Comparison of ENCODE assay signal across 8 cellular contexts in the genomic region with DNA sequence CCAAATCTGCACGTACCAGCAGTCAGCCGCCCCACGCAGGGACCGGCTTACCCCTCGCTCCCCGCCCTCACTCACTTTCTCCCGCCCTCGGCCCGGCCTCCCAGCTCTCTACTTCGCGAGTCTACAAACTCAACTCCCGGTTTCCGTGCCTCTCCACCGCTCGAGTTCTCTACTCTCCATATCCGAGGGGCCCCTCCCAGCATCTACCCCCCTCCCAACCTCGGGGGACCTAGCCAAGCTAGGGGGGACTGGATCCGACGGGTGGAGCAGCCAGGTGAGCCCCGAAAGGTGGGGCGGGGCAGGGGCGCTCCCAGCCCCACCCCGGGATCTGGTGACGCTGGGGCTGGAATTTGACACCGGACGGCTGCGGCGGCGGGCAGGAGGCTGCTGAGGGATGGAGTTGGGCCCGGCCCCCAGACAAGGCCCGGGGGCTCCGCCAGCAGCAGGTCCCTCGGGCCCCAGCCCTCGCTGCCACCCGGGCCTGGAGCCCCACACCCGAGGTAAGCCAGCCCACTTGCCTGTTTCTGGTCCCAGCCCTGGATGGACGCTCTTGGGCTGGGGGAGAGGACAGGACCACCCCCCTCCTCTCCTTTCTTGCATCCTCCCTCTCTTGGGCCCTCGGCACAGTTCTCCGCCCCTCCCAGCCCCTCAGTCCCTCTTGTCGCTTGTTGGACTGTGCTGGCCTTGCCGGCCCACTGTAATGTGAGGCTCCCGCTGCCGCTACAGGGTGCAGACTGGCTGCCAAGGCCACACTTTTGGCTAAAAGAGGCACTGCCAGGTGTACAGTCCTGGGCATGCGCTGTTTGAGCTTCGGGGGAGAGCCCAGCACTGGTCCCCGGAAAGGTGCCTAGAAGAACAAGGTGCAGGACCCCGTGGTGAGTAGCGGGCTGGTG. TPM values are rescaled to one million over a fixed set of nuclear protein-coding genes. Genes with fewer than 3 reads are reported as not detected.
A peak's percentile ranks its signal among the peaks of the same experiment; 100 is the strongest.
DNase-seq lines count a peak whose midpoint lies in the region; ATAC-seq, FAIRE-seq and TF ChIP-seq lines count a peak whose summit lies in the region.

A gene with protein sequence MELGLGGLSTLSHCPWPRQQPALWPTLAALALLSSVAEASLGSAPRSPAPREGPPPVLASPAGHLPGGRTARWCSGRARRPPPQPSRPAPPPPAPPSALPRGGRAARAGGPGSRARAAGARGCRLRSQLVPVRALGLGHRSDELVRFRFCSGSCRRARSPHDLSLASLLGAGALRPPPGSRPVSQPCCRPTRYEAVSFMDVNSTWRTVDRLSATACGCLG (plus strand): TSS at position 416 of the 893 bp plus-strand sequence. CDS start 1,856 bp downstream, outside the sequence.

- FAIRE-seq in A549 (lab: Jason Lieb, UNC): no peak

- DNase-seq in A549 (ENCODE audit: low read depth in 1 of 2, low spot score in 1 of 2): no peak
- peak; percentile 54 for DNase-seq in adipocyte (ENCODE audit: low read depth)
- DNase-seq in iPS-NIHi11 (ENCODE audit: low spot score): peak; percentile 89
- DNase-seq in globus pallidus (ENCODE audit: low spot score): no peak
- no peak for DNase-seq in ureter (ENCODE audit: low spot score)
- no peak for DNase-seq in mucosa of gallbladder (ENCODE audit: low spot score)

- no peak for TF ChIP-seq CTCF in A549 (IDR thresholded peaks at IDR 0.05)

- no peaks in the 10 kb centered on the region for H3K9me3 ChIP-seq in A549
- H3K9me3 ChIP-seq in HUES64 (ENCODE audit: insufficient read depth, low read depth, low read length): no peaks in the 10 kb centered on the region
- H3K9me3 ChIP-seq in adipocyte (ENCODE audit: control insufficient read depth, low read length): no peaks in the 10 kb centered on the region
- H3K9me3 ChIP-seq in subcutaneous abdominal adipose tissue (ENCODE audit: control insufficient read depth in 5 of 5, low read length in 5 of 5): no peaks in the 10 kb centered on the region

- peaks cover 61% of the 10 kb centered on the region for H3K4me1 ChIP-seq in A549
- peaks cover 15% of the 10 kb centered on the region for H3K4me1 ChIP-seq in HUES64 (ENCODE audit: insufficient read depth, low read length)
- peaks cover 6% of the 10 kb centered on the region for H3K4me1 ChIP-seq in adipocyte (ENCODE audit: control insufficient read depth, insufficient read depth, low read length)
- peaks cover 0 to 30% (median 26%) of the 10 kb centered on the region in 5 donors for H3K4me1 ChIP-seq in subcutaneous abdominal adipose tissue (ENCODE audit: control insufficient read depth in 5 of 5, insufficient read depth in 5 of 5, low read length in 5 of 5)

- peak within 1 kb of the TSS; percentile 17 to 92; a peak in 4 of 6 replicates for H3K27ac ChIP-seq in A549
- H3K27ac ChIP-seq in HUES64 (ENCODE audit: low read depth, low read length): 0 out of 2 replicates have a peak within 1 kb of the TSS, but pooled peaks have one; percentile 14
- H3K27ac ChIP-seq in subcutaneous abdominal adipose tissue (ENCODE audit: low read depth, low read length): no peak within 1 kb of the TSS

- 83% methylated on average over 23 of the region's 48 CpGs for WGBS in A549 (ENCODE audit: missing lambda C conversion rate)
- WGBS in HUES64: 8% methylated on average over 48 of the region's 48 CpGs

- H3K9ac ChIP-seq in HUES64 (ENCODE audit: low read depth, low read length) (peak within 1 kb of the TSS; percentile 56), adipocyte (ENCODE audit: low read length) (no peak within 1 kb of the TSS), subcutaneous abdominal adipose tissue (ENCODE audit: low read length in 5 of 5) (peak within 1 kb of the TSS in 3 of 5 donors; percentile 24 to 56 (median 35))

- H3K36me3 ChIP-seq in HUES64 (ENCODE audit: insufficient read depth, low read length) (peaks cover 5% of the 10 kb centered on the region; the same call in 1 of the 2 replicates), adipocyte (ENCODE audit: control insufficient read depth, insufficient read depth, low read length, severe bottlenecking) (no peaks in the 10 kb centered on the region), subcutaneous abdominal adipose tissue (ENCODE audit: control insufficient read depth in 5 of 5, insufficient read depth in 5 of 5, low read length in 5 of 5) (peaks cover 0 to 13% (median 8%) of the 10 kb centered on the region in 5 donors)

- POLR2A ChIA-PET in A549 (lab: Yijun Ruan, JAX): interaction anchor here (0.5 kb wide), 1 partner anchor 771 kb away, joined by 5 read pairs; no protein-coding TSS in a partner anchor

- TF ChIP-seq POLR2A in A549 (IDR thresholded peaks at IDR 0.05; ENCODE audit: low read length): no peak

- no peak for TF ChIP-seq EP300 in A549 (IDR thresholded peaks at IDR 0.05)

- no peak within 1 kb of the TSS for H3K4me3 ChIP-seq in A549
- H3K4me3 ChIP-seq in HUES64 (ENCODE audit: low read length): peak within 1 kb of the TSS; percentile 61
- H3K4me3 ChIP-seq in adipocyte (ENCODE audit: low read length): peak within 1 kb of the TSS; percentile 58
- H3K4me3 ChIP-seq in subcutaneous abdominal adipose tissue (ENCODE audit: low read depth in 1 of 5, low read length in 5 of 5): peak within 1 kb of the TSS in 3 of 5 donors; percentile 29 to 40 (median 33)

- CTCF ChIA-PET in A549 (lab: Yijun Ruan, JAX): interaction anchor here (0.8 to 16.9 kb wide), 26 partner anchors 9 to 707 kb away, joined by 3 to 243 read pairs (median 6); a partner anchor contains a TSS

- no peak for TF ChIP-seq RAD21 in A549 (conservative IDR thresholded peaks at IDR 0.05 in 1 of 2, IDR thresholded peaks at IDR 0.05 in 1 of 2)

- ATAC-seq in A549: no peak

- peaks cover 25% of the 10 kb centered on the region for H3K27me3 ChIP-seq in HUES64 (ENCODE audit: insufficient read depth, low read length)
- peaks cover 23% of the 10 kb centered on the region for H3K27me3 ChIP-seq in adipocyte (replicated peaks; ENCODE audit: control insufficient read depth, insufficient read depth, low read length)
- H3K27me3 ChIP-seq in subcutaneous abdominal adipose tissue (ENCODE audit: control insufficient read depth in 5 of 5, insufficient read depth in 4 of 5, low read length in 5 of 5): peaks cover 13 to 35% (median 23%) of the 10 kb centered on the region in 5 donors

- no peak within 1 kb of the TSS for H3K4me2 ChIP-seq in A549

TF ChIP-seq in A549, 52 proteins besides CTCF, POLR2A, EP300 and RAD21:
- TF ChIP-seq RFX5 (IDR thresholded peaks at IDR 0.05) (no peak), NR3C1 (IDR thresholded peaks at IDR 0.05) (no peak), CHD2 (IDR thresholded peaks at IDR 0.05; ENCODE audit: low read length, partially characterized antibody) (no peak), GATA3 (IDR thresholded peaks at IDR 0.05; ENCODE audit: borderline replicate concordance) (no peak), CBX2 (IDR thresholded peaks at IDR 0.05; ENCODE audit: borderline replicate concordance, low read depth) (no peak), CBX8 (IDR thresholded peaks at IDR 0.05) (no peak), HEYL (CRISPR knock-in tag; IDR thresholded peaks at IDR 0.05) (no peak)
- TF ChIP-seq, protein P1, sequence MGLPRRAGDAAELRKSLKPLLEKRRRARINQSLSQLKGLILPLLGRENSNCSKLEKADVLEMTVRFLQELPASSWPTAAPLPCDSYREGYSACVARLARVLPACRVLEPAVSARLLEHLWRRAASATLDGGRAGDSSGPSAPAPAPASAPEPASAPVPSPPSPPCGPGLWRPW (IDR thresholded peaks at IDR 0.05): no peak

RNA-seq across cellular contexts. Expression of the gene that starts here (rescaled TPM):
- polyA plus RNA-seq in A549 (2011; rRNA removed): 0.13 and 0.21 TPM in 2 replicates
- 0.26 and 0.35 TPM in 2 replicates for polyA plus RNA-seq in A549 (2012; cell fraction: cytosol; rRNA removed)
- polyA plus RNA-seq in A549 (2012; cell fraction: nucleus; rRNA removed): 4.0 and 4.9 TPM in 2 replicates
- 0.49 to 0.90 TPM (median 0.53 TPM) in 3 replicates for polyA plus RNA-seq in A549 (2017; fragmentation: RNase III; extraction: RNeasy Plus Mini Kit Qiagen cat#74134 plus additional on column Dnase treatment)
- not detected in 2 replicates for polyA minus RNA-seq in A549 (2011; rRNA and poly(A)+ RNA removed)
- polyA plus RNA-seq in HUES64 (2013, experiment 1 of 2): 5.1 TPM
- polyA plus RNA-seq in HUES64 (2013, experiment 2 of 2): 6.8 TPM
- total RNA-seq in ureter: 5.7 TPM
- 2.1 TPM for total RNA-seq in mucosa of gallbladder

Comparison
In these comparisons a context has a peak if more than half of its experiments do, and no peak if none do; other contexts are left out.
1. DNase-seq: peak in adipocyte (single experiment) and iPS-NIHi11 (single experiment); none in A549 (0 of 2), globus pallidus (single experiment), ureter (single experiment) and mucosa of gallbladder (single experiment).